Comparison of ENCODE assay signal across 8 cellular contexts in the genomic region with DNA sequence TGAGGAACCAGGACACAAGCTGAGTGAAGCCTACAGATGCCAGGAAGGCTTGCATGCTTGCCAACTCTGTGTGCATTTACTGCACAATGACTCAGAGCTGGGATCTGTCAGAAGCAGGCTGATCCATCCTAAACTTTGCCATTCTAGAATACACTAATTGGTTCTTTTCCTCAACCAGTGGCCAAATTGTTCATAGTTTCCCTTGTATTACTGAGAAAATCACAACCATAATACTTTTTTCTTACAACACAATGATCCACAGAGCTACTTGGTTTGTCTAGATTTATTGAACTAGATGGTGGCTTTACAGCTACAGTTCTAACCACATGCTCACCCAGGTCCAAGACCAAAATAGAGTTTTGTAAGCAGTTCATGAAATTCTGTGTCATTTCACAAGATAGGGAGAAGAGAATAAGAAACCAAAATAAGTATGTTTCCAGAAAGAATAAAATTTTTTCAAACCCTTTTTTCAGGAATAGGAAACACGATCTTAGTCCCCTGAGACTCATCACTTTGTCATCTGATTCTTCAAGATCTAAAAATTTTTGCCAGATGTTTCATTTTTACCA. TPM values are rescaled to one million over a fixed set of nuclear protein-coding genes. Genes with fewer than 3 reads are reported as not detected.
A peak's percentile ranks its signal among the peaks of the same experiment; 100 is the strongest.
DNase-seq lines count a peak whose midpoint lies in the region; ATAC-seq and TF ChIP-seq lines count a peak whose summit lies in the region.

No MANE protein-coding gene starts in this region.

- H3K36me3 ChIP-seq in ascending aorta: no peaks in the 10 kb centered on the region
- no peaks in the 10 kb centered on the region for H3K36me3 ChIP-seq in hepatocyte (replicated peaks; ENCODE audit: insufficient read depth, low read depth)

- H3K9me3 ChIP-seq in ascending aorta (no peaks in the 10 kb centered on the region), hepatocyte (ENCODE audit: low read depth) (no peaks in the 10 kb centered on the region)

- WGBS in hepatocyte (ENCODE audit: low lambda C conversion rate, missing lambda C conversion rate): 65% methylated on average over 1 of the region's 1 CpG

- no peak overlapping the region for H3K4me2 ChIP-seq in hepatocyte

- H3K27me3 ChIP-seq in ascending aorta (no peaks in the 10 kb centered on the region), hepatocyte (no peaks in the 10 kb centered on the region)

- DNase-seq in SIG-M5 treated with dmso at 0.1 percent for 504 hours (lab: John Stamatoyannopoulos, UW; ENCODE audit: unreplicated experiment) (peak; percentile 52), SIG-M5 (lab: John Stamatoyannopoulos, UW) (no peak), ascending aorta (ENCODE audit: low spot score in 2 of 2) (peak; percentile 16 to 85), hepatocyte (ENCODE audit: low spot score) (peak; percentile 38), NCI-H2107 treated with DMSO at 0.1 percent for 48 hours (lab: John Stamatoyannopoulos, UW; ENCODE audit: unreplicated experiment) (no peak), T-helper 2 cell (no peak), SHP77 treated with DMSO at 0.1 percent for 48 hours (lab: John Stamatoyannopoulos, UW) (no peak)

- no peak for ATAC-seq in HG03025 (IDR thresholded peaks at IDR 0.05; ENCODE audit: low FRiP score, unreplicated experiment)

- H3K27ac ChIP-seq in ascending aorta: peak overlapping the region; percentile 14 to 39
- peak overlapping the region; percentile 6 for H3K27ac ChIP-seq in hepatocyte

- H3K4me3 ChIP-seq in ascending aorta (no peak overlapping the region), hepatocyte (no peak overlapping the region)

- no peaks in the 10 kb centered on the region for H3K79me2 ChIP-seq in hepatocyte

- H3K9me2 ChIP-seq in hepatocyte (replicated peaks; ENCODE audit: insufficient read depth): no peaks in the 10 kb centered on the region

- H2AFZ ChIP-seq in hepatocyte: no peak overlapping the region

- intact Hi-C loops in ascending aorta (cut with DNase I): loop anchor here (2.0 to 5.0 kb wide), 2 partner anchors 99 to 181 kb away; partner anchors contain the start of gene FBXL13

- TF ChIP-seq CTCF in ascending aorta (IDR thresholded peaks at IDR 0.05) (no peak), hepatocyte (IDR thresholded peaks at IDR 0.05; ENCODE audit: poor library complexity) (no peak)

- H4K20me1 ChIP-seq in hepatocyte (ENCODE audit: insufficient read depth, poor library complexity, severe bottlenecking): no peaks in the 10 kb centered on the region

- H3K4me1 ChIP-seq in ascending aorta: peaks cover 9 to 55% of the 10 kb centered on the region in 2 donors
- H3K4me1 ChIP-seq in hepatocyte (ENCODE audit: insufficient read depth): peaks cover 13% of the 10 kb centered on the region

RNA-seq across cellular contexts. Expression of gene LRRC17, which starts 21.0 kb away (rescaled TPM):
- total RNA-seq in ascending aorta (10.5 TPM), hepatocyte (40.8 and 50.8 TPM in 2 replicates)
- polyA plus RNA-seq in hepatocyte: 16.0 and 20.4 TPM in 2 replicates

Comparison
In these comparisons a context has a peak if more than half of its experiments do, and no peak if none do; other contexts are left out.
1. DNase-seq: peak in SIG-M5 treated with dmso at 0.1 percent for 504 hours (single experiment), ascending aorta (2 of 2) and hepatocyte (single experiment); none in SIG-M5 (single experiment), NCI-H2107 treated with DMSO at 0.1 percent for 48 hours (single experiment), T-helper 2 cell (0 of 5) and SHP77 treated with DMSO at 0.1 percent for 48 hours (single experiment).